ENCODE assay signal across 9 cellular contexts in genomic region chr4:6633091-6633906, GRCh38.
DNase-seq lines count a peak whose midpoint lies in the region; ATAC-seq lines count a peak whose summit lies in the region.
"Had no signal": no experiment of that assay in that cellular context is flagged by ENCODE, and none has a peak within 500 bp of the region (broad histone marks: within the 10 kb centered on the region; RNA-seq: fewer than 3 reads in every experiment).

No MANE protein-coding gene starts in this region.

- DNase-seq in D341Med (ENCODE audit: low spot score) (peak; percentile 69), NAMALWA (ENCODE audit: low spot score) (peak; percentile 62), SK-N-MC (ENCODE audit: low read depth, low spot score) (peak; percentile 34), islet precursor cell (peak; percentile 65)
- DNase-seq: T-helper 9 cell had no signal

- no peak for ATAC-seq in GM21390 (IDR thresholded peaks at IDR 0.05; ENCODE audit: unreplicated experiment)
- ATAC-seq in HG03469 (IDR thresholded peaks at IDR 0.05; ENCODE audit: unreplicated experiment), result no peak
- no peak for ATAC-seq in HG03342 (IDR thresholded peaks at IDR 0.05; ENCODE audit: unreplicated experiment)
- ATAC-seq in HG02885 (IDR thresholded peaks at IDR 0.05; ENCODE audit: poor library complexity, unreplicated experiment), result no peak

- no peaks in the 10 kb centered on the region for H3K36me3 ChIP-seq in SK-N-MC (ENCODE audit: insufficient read depth, low read length)

- peak overlapping the region; percentile 94 for H3K27ac ChIP-seq in SK-N-MC

- peak overlapping the region; percentile 41 for H3K9ac ChIP-seq in SK-N-MC (ENCODE audit: insufficient read length)

- no peaks in the 10 kb centered on the region for H3K9me3 ChIP-seq in SK-N-MC (ENCODE audit: low read depth, low read length)

- H3K4me3 ChIP-seq in SK-N-MC, result no peak overlapping the region
